In genomic region chr6:166957087-166957804, GRCh38 we compare ENCODE assay signal across 8 cellular contexts. TPM values are rescaled to one million over a fixed set of nuclear protein-coding genes. Genes with fewer than 3 reads are reported as not detected.
A peak's percentile ranks its signal among the peaks of the same experiment; 100 is the strongest.
DNase-seq lines count a peak whose midpoint lies in the region; ATAC-seq lines count a peak whose summit lies in the region.

No MANE protein-coding gene starts in this region.

- ATAC-seq in GM19468 (IDR thresholded peaks at IDR 0.05; ENCODE audit: extremely low read depth, unreplicated experiment): peak; percentile 12
- peak; percentile 25 for ATAC-seq in HG03558 (IDR thresholded peaks at IDR 0.05; ENCODE audit: extremely low read depth, unreplicated experiment)
- peak; percentile 17 for ATAC-seq in central memory CD8-positive, alpha-beta T cell (replicated peaks; ENCODE audit: extremely low read depth, poor library complexity, severe bottlenecking)
- ATAC-seq in left lobe of liver: peak; percentile 26
- peak; percentile 58 for ATAC-seq in stimulated activated memory B cell treated with anti-CD40 and anti-IgM and Interleukin-4, amounts not matched to agents 10 μg/mL and 1 μg/mL and 100 μg/mL, for 72 hours

- no peaks in the 10 kb centered on the region for H3K27me3 Mint-ChIP-seq in central memory CD8-positive, alpha-beta T cell
- H3K27me3 Mint-ChIP-seq in stimulated activated memory B cell treated with anti-CD40 and anti-IgM and Interleukin-4, amounts not matched to agents 10 μg/mL and 1 μg/mL and 100 μg/mL, for 72 hours: no peaks in the 10 kb centered on the region

- H3K9me3 Mint-ChIP-seq in central memory CD8-positive, alpha-beta T cell: no peaks in the 10 kb centered on the region
- H3K9me3 Mint-ChIP-seq in stimulated activated memory B cell treated with anti-CD40 and anti-IgM and Interleukin-4, amounts not matched to agents 10 μg/mL and 1 μg/mL and 100 μg/mL, for 72 hours: no peaks in the 10 kb centered on the region

- peaks cover 22% of the 10 kb centered on the region for H3K36me3 Mint-ChIP-seq in central memory CD8-positive, alpha-beta T cell (ENCODE audit: insufficient read depth)
- H3K36me3 Mint-ChIP-seq in stimulated activated memory B cell treated with anti-CD40 and anti-IgM and Interleukin-4, amounts not matched to agents 10 μg/mL and 1 μg/mL and 100 μg/mL, for 72 hours: peaks cover 7% of the 10 kb centered on the region

- peaks cover 63% of the 10 kb centered on the region for H3K4me1 Mint-ChIP-seq in central memory CD8-positive, alpha-beta T cell
- H3K4me1 Mint-ChIP-seq in stimulated activated memory B cell treated with anti-CD40 and anti-IgM and Interleukin-4, amounts not matched to agents 10 μg/mL and 1 μg/mL and 100 μg/mL, for 72 hours: peaks cover 77% of the 10 kb centered on the region

- peak; percentile 27 for DNase-seq in EH (ENCODE audit: low read depth)
- peak in 4 of 5 donors; percentile 27 to 59 (median 44) for DNase-seq in T-helper 1 cell
- peak; percentile 18 to 28 for DNase-seq in central memory CD8-positive, alpha-beta T cell (ENCODE audit: low spot score in 2 of 2)
- peak; percentile 62 for DNase-seq in left lobe of liver (ENCODE audit: low spot score)
- no peak for DNase-seq in NCI-H524 (lab: John Stamatoyannopoulos, UW)

- peak overlapping the region; percentile 91 for H3K4me3 Mint-ChIP-seq in central memory CD8-positive, alpha-beta T cell
- peak overlapping the region; percentile 88 for H3K4me3 Mint-ChIP-seq in stimulated activated memory B cell treated with anti-CD40 and anti-IgM and Interleukin-4, amounts not matched to agents 10 μg/mL and 1 μg/mL and 100 μg/mL, for 72 hours

- H3K27ac Mint-ChIP-seq in central memory CD8-positive, alpha-beta T cell (ENCODE audit: low read depth): peak overlapping the region; percentile 93
- peak overlapping the region; percentile 97 for H3K27ac Mint-ChIP-seq in stimulated activated memory B cell treated with anti-CD40 and anti-IgM and Interleukin-4, amounts not matched to agents 10 μg/mL and 1 μg/mL and 100 μg/mL, for 72 hours

RNA-seq across cellular contexts. Expression of gene RNASET2, which starts 0.9 kb away (rescaled TPM):
- 22.3 TPM for total RNA-seq in left lobe of liver

RNA-seq across cellular contexts. Expression of gene CEP43, which starts 42.0 kb away (rescaled TPM):
- 17.7 TPM for total RNA-seq in left lobe of liver

Comparison
In these comparisons a context has a peak if more than half of its experiments do, and no peak if none do; other contexts are left out.
1. DNase-seq: peak in EH (single experiment), T-helper 1 cell (4 of 5), central memory CD8-positive, alpha-beta T cell (2 of 2) and left lobe of liver (single experiment); none in NCI-H524 (0 of 2).
2. Peak in every context shown above with its lines, with median percentiles within 50 percentile points of each other: ATAC-seq.